In the genomic region with DNA sequence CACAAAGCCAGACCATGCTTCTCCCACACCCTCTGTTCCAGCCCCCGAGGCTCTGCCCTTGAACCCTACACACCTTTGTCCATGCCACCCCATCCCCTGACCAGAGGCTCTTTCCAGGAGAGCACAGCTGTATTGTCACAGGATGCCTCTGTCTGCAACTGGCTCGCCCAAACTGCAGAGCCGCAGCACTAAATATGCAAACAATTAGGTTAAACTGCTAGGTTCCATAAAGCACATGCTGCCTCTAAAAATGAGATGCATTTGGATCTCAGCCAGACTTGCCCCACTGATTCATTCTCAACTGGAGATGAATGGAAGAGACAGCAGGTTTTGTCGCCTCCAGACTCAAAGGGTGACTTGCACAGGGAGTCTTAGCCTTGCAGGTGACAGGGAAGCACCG, we compare ENCODE assay signal across 1 cellular context.
TF ChIP-seq lines count a peak whose summit lies in the region.

No MANE protein-coding gene starts in this region.

TF ChIP-seq in SK-N-SH treated with all-trans-retinoic acid at 6 μM for 48 hours, 23 proteins besides CTCF, POLR2A, EP300 and RAD21 (continued from another document):
- TF ChIP-seq POU6F1 (CRISPR knock-in tag; IDR thresholded peaks at IDR 0.05; ENCODE audit: borderline replicate concordance, low read depth) (no peak), BACH2 (CRISPR knock-in tag; IDR thresholded peaks at IDR 0.05; ENCODE audit: borderline replicate concordance) (no peak), ZFP30 (CRISPR knock-in tag; IDR thresholded peaks at IDR 0.05) (no peak), PATZ1 (CRISPR knock-in tag; IDR thresholded peaks at IDR 0.05; ENCODE audit: borderline replicate concordance) (no peak), CSDC2 (CRISPR knock-in tag; IDR thresholded peaks at IDR 0.05) (no peak), CREB5 (CRISPR knock-in tag; IDR thresholded peaks at IDR 0.05; ENCODE audit: low read depth) (no peak), GLIS3 (CRISPR knock-in tag; IDR thresholded peaks at IDR 0.05) (no peak), TOX (CRISPR knock-in tag; IDR thresholded peaks at IDR 0.05; ENCODE audit: borderline replicate concordance) (no peak), ISL1 (CRISPR knock-in tag; IDR thresholded peaks at IDR 0.05) (no peak), ZC3H10 (CRISPR knock-in tag; IDR thresholded peaks at IDR 0.05) (no peak)
- TF ChIP-seq, protein P1, sequence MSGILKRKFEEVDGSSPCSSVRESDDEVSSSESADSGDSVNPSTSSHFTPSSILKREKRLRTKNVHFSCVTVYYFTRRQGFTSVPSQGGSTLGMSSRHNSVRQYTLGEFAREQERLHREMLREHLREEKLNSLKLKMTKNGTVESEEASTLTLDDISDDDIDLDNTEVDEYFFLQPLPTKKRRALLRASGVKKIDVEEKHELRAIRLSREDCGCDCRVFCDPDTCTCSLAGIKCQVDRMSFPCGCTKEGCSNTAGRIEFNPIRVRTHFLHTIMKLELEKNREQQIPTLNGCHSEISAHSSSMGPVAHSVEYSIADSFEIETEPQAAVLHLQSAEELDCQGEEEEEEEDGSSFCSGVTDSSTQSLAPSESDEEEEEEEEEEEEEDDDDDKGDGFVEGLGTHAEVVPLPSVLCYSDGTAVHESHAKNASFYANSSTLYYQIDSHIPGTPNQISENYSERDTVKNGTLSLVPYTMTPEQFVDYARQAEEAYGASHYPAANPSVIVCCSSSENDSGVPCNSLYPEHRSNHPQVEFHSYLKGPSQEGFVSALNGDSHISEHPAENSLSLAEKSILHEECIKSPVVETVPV (CRISPR knock-in tag; IDR thresholded peaks at IDR 0.05): no peak
